9 cellular contexts compared by ENCODE assay signal in the genomic region with DNA sequence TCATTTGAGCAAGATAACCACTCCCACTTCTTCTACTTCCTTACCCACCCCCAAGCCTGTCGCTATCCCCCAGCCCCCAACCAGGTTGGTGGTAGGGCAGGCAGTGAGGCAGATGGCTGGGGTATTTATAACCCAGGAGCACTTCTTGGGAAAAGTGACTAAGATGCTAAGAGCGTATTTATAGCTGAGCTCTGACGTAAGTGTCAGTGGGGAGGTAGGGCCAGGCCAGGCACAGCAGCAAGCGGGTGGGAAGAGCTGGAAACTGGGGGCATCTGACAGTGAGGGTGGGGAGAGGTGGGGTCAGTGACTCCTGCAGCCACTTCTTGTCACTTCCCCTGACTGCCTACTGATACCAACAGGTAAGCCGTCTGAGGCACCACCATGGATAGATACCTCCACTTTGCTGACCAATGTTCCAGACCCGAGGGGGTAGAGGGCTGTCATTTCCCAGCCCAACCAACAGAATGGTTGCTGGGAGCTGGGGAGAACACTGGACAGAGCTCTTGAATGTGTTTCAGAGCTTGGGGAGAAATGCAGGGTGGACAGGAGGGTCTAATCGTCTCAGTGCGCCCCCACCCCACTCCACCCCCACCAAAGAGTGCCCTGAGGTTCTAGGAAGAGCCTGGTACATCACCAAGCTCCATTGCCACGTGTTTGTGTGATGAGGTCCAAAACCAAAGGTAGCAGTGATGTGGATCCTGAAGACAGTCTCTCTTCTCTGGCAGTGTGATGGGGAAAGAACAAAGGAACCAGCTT. TPM values are rescaled to one million over a fixed set of nuclear protein-coding genes. Genes with fewer than 3 reads are reported as not detected.
DNase-seq lines count a peak whose midpoint lies in the region; ATAC-seq and TF ChIP-seq lines count a peak whose summit lies in the region.
"Had no signal": no experiment of that assay in that cellular context is flagged by ENCODE, and none has a peak within 500 bp of the region (broad histone marks: within the 10 kb centered on the region; RNA-seq: fewer than 3 reads in every experiment).

No MANE protein-coding gene starts in this region.

- H3K4me3 ChIP-seq in OCI-LY3 (ENCODE audit: low read length) (no peak overlapping the region), fibroblast of mammary gland (ENCODE audit: control insufficient read depth, low read depth, low read length) (no peak overlapping the region), sigmoid colon (no peak overlapping the region), upper lobe of right lung (no peak overlapping the region)

- TF ChIP-seq CTCF in OCI-LY3 (IDR thresholded peaks at IDR 0.05; ENCODE audit: low read depth, low read length) (no peak), fibroblast of mammary gland (conservative IDR thresholded peaks at IDR 0.05; ENCODE audit: control insufficient read depth, insufficient read depth, low read depth, low read length) (no peak), sigmoid colon (IDR thresholded peaks at IDR 0.05) (no peak), upper lobe of right lung (IDR thresholded peaks at IDR 0.05) (no peak)

- ATAC-seq in GM21529 (IDR thresholded peaks at IDR 0.05; ENCODE audit: unreplicated experiment) (peak; percentile 7), upper lobe of right lung (no peak), GM19455 (IDR thresholded peaks at IDR 0.05; ENCODE audit: unreplicated experiment) (no peak)

- H4K20me1 ChIP-seq in OCI-LY3 (ENCODE audit: insufficient read depth, low read length): no peaks in the 10 kb centered on the region

- H3K27ac ChIP-seq in OCI-LY3 (ENCODE audit: low read length): no peak overlapping the region
- H3K27ac ChIP-seq in sigmoid colon: peak overlapping the region in 3 of 4 donors; percentile 55 to 71 (median 62)
- H3K27ac ChIP-seq in upper lobe of right lung: no peak overlapping the region

- H3K27me3 ChIP-seq in OCI-LY3 (ENCODE audit: low read depth, low read length) (no peaks in the 10 kb centered on the region), sigmoid colon (peaks cover 0 to 7% (median 0%) of the 10 kb centered on the region in 3 donors), upper lobe of right lung (no peaks in the 10 kb centered on the region)

- 31 to 43% methylated on average over 9 of the region's 9 CpGs for WGBS in sigmoid colon, 2 donors

- DNase-seq in fibroblast of mammary gland (ENCODE audit: low read depth): peak; percentile 89
- DNase-seq in sigmoid colon: no peak
- DNase-seq in NOMO-1 treated with dmso at 0.1 percent for 144 hours (lab: John Stamatoyannopoulos, UW; ENCODE audit: unreplicated experiment): no peak
- no peak for DNase-seq in upper lobe of right lung
- DNase-seq in LoVo (ENCODE audit: low spot score): no peak

- intact Hi-C loops in sigmoid colon (cut with DNase I): loop anchor here (2.0 kb wide), 1 partner anchor 144 kb away; no protein-coding TSS in a partner anchor
- intact Hi-C loops in upper lobe of right lung (cut with DNase I): loop anchor here (5.0 to 10.0 kb wide), 2 partner anchors 145 to 188 kb away; no protein-coding TSS in a partner anchor

- no peak overlapping the region for H2AFZ ChIP-seq in OCI-LY3 (ENCODE audit: low read depth, low read length)

- peak overlapping the region; percentile 17 for H3K4me2 ChIP-seq in OCI-LY3 (ENCODE audit: low read length)

- H3K9ac ChIP-seq in OCI-LY3 (ENCODE audit: low read length): no peak overlapping the region

- H3K36me3 ChIP-seq in OCI-LY3 (replicated peaks; ENCODE audit: low read depth, low read length) (no peaks in the 10 kb centered on the region), sigmoid colon (no peaks in the 10 kb centered on the region), upper lobe of right lung (no peaks in the 10 kb centered on the region)

- H3K4me1 ChIP-seq in OCI-LY3 (ENCODE audit: low read length) (peaks cover 26% of the 10 kb centered on the region), sigmoid colon (peaks cover 0 to 21% (median 10%) of the 10 kb centered on the region in 4 donors), upper lobe of right lung (no peaks in the 10 kb centered on the region)

- no peak for TF ChIP-seq POLR2A in sigmoid colon (IDR thresholded peaks at IDR 0.05)

- peak in 2 of 4 donors; percentile 4 to 52 for TF ChIP-seq EP300 in sigmoid colon (IDR thresholded peaks at IDR 0.05)

- H3K9me3 ChIP-seq in OCI-LY3 (ENCODE audit: insufficient read depth, low read length) (no peaks in the 10 kb centered on the region), sigmoid colon (no peaks in the 10 kb centered on the region), upper lobe of right lung (no peaks in the 10 kb centered on the region)

- no peaks in the 10 kb centered on the region for H3K79me2 ChIP-seq in OCI-LY3 (ENCODE audit: low read length)

RNA-seq across cellular contexts. Expression of a gene that starts 2.7 kb away (rescaled TPM):
- total RNA-seq in sigmoid colon (under 1 TPM in 1 of 4 donors, not detected in 3; 0.36 TPM), upper lobe of right lung (not detected)
- polyA plus RNA-seq in sigmoid colon: under 1 TPM in 1 of 3 donors, not detected in 2; 0.09 TPM
- total RNA-seq: subcutaneous adipose tissue had no signal

RNA-seq across cellular contexts. Expression of a gene that starts 7.2 kb away (rescaled TPM):
- total RNA-seq in sigmoid colon (1 to 10 TPM in 2 of 4 donors, under 1 TPM in 1, not detected in 1; 0.71 to 3.9 (median 1.8) TPM), upper lobe of right lung (1.4 TPM)
- polyA plus RNA-seq in sigmoid colon: 1 to 10 TPM in 1 of 3 donors, under 1 TPM in 1, not detected in 1; 0.60 to 1.5 TPM

RNA-seq across cellular contexts. Expression of a gene that starts 17.8 kb away (rescaled TPM):
- not detected for total RNA-seq in sigmoid colon
- polyA plus RNA-seq in sigmoid colon: not detected
- not detected for total RNA-seq in upper lobe of right lung
- total RNA-seq: subcutaneous adipose tissue had no signal

RNA-seq across cellular contexts. Expression of a gene that starts 21.5 kb away (rescaled TPM):
- total RNA-seq in sigmoid colon (10 to 100 TPM; 28.3 to 37.7 (median 28.5) TPM), upper lobe of right lung (81.0 TPM)
- 10 to 100 TPM; 10.9 to 26.2 (median 14.4) TPM for polyA plus RNA-seq in sigmoid colon

RNA-seq across cellular contexts. Expression of a gene that starts 27.3 kb away (rescaled TPM):
- total RNA-seq in sigmoid colon: 10 to 100 TPM in 1 of 4 donors, 1 to 10 TPM in 3; 4.3 to 16.3 (median 6.8) TPM
- polyA plus RNA-seq in sigmoid colon: 10 to 100 TPM in 1 of 3 donors, 1 to 10 TPM in 2; 4.9 to 54.7 (median 6.6) TPM
- 37.7 TPM for total RNA-seq in upper lobe of right lung

Comparison
In these comparisons a context has a peak if more than half of its experiments do, and no peak if none do; other contexts are left out.
1. H3K27ac ChIP-seq: peak in sigmoid colon (3 of 4); none in OCI-LY3 (single experiment) and upper lobe of right lung (single experiment).